In the genomic region with DNA sequence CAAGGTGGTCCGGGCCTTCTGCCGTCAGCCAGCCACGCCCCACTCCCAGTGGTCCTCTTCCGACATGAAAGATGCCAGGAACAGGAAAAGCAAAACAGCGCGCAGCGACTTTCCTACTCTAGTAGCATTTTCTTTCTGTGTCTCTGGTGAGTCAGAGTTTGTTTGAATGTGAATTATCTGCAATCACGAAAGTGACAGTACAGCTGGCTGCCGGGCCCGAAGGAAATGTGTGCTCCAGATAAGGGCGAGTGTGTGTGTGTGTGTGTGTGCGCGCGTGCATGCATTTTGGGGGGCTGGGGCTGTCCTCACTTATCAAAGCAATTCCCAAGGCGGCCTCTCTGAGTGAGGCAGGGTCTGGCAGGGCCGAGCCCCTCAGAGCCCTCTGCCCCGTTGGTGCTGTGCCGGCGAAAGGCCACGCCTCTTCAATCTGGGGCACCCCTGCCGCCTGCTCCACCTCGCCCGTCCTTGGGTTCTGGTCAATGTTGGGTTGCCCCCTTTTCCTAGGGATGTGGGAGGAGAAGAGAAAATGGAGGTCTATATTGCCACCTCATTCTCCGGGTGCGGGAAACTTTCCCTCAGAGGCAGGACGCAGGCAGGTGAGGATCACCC, we compare ENCODE assay signal across 1 cellular context.
TF ChIP-seq lines count a peak whose summit lies in the region.

No MANE protein-coding gene starts in this region.

TF ChIP-seq in K562, 482 proteins besides CTCF, POLR2A, EP300 and RAD21 (continued from another document):
- TF ChIP-seq ZNF740 (CRISPR knock-in tag; IDR thresholded peaks at IDR 0.05) (no peak), ZNF740 (tag; IDR thresholded peaks at IDR 0.05) (no peak), ZNF512 (tag; IDR thresholded peaks at IDR 0.05) (no peak), TAL1 (IDR thresholded peaks at IDR 0.05) (peak; percentile 63), TCF3 (CRISPR knock-in tag; IDR thresholded peaks at IDR 0.05) (peak; percentile 77), MEIS2 (IDR thresholded peaks at IDR 0.05; ENCODE audit: partially characterized antibody) (peak; percentile 47), GTF2E2 (tag; IDR thresholded peaks at IDR 0.05) (no peak), DPF2 (IDR thresholded peaks at IDR 0.05) (0 out of 2 replicates have a peak, but pooled peaks have one; percentile 22), PBX2 (CRISPR knock-in tag; IDR thresholded peaks at IDR 0.05; ENCODE audit: low read depth) (no peak), PBX2 (tag; conservative IDR thresholded peaks at IDR 0.05; ENCODE audit: low read depth) (0 out of 2 replicates have a peak, but pooled peaks have one; percentile 28), RBM14 (IDR thresholded peaks at IDR 0.05; ENCODE audit: borderline replicate concordance, insufficient read depth, low read depth, low read length) (no peak), ASH1L (IDR thresholded peaks at IDR 0.05; ENCODE audit: borderline replicate concordance, low read depth, partially characterized antibody) (no peak), TRIM28 (IDR thresholded peaks at IDR 0.05) (no peak), IRF2 (CRISPR knock-in tag; IDR thresholded peaks at IDR 0.05) (no peak), PRDM10 (IDR thresholded peaks at IDR 0.05; ENCODE audit: partially characterized antibody) (no peak), PHB (CRISPR knock-in tag; IDR thresholded peaks at IDR 0.05) (no peak), CBFA2T3 (IDR thresholded peaks at IDR 0.05) (peak; percentile 81), HCFC1 (IDR thresholded peaks at IDR 0.05; ENCODE audit: low read depth, low read length) (no peak), GATA2 (CRISPR knock-in tag; IDR thresholded peaks at IDR 0.05) (peak; percentile 26; the same call in 1 of the 2 replicates), TAF7 (tag; IDR thresholded peaks at IDR 0.05) (no peak), ARID1B (IDR thresholded peaks at IDR 0.05) (peak; percentile 75), FOSL1 (tag; conservative IDR thresholded peaks at IDR 0.05) (peak; percentile 38; the same call in 1 of the 2 replicates), RBBP5 (IDR thresholded peaks at IDR 0.05; ENCODE audit: borderline replicate concordance, insufficient read depth, low read length, poor library complexity, severe bottlenecking) (no peak)
- TF ChIP-seq, protein P1, sequence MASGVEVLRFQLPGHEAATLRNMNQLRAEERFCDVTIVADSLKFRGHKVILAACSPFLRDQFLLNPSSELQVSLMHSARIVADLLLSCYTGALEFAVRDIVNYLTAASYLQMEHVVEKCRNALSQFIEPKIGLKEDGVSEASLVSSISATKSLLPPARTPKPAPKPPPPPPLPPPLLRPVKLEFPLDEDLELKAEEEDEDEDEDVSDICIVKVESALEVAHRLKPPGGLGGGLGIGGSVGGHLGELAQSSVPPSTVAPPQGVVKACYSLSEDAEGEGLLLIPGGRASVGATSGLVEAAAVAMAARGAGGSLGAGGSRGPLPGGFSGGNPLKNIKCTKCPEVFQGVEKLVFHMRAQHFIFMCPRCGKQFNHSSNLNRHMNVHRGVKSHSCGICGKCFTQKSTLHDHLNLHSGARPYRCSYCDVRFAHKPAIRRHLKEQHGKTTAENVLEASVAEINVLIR (CRISPR knock-in tag; IDR thresholded peaks at IDR 0.05): no peak
